In the genomic region with DNA sequence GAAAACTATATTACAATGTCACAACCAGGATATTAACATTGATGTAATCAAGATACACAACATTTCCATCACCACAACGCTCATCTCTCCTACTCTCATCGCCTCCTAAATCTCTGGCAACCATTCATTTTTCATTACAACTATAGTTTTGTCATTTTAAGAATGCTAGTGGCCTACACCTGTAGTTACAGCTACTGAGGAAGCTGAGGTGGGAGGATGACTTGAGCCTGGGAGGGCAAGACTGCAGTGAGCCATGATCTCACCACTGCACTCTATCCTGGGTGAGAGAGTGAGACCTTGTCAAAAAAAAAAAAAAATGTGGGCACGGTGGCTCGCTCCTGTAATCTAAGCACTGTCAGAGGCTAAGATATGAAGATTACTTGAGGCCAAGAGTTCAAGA, we compare ENCODE assay signal across 17 cellular contexts. TPM values are rescaled to one million over a fixed set of nuclear protein-coding genes. Genes with fewer than 3 reads are reported as not detected.
A peak's percentile ranks its signal among the peaks of the same experiment; 100 is the strongest.
DNase-seq lines count a peak whose midpoint lies in the region; ATAC-seq lines count a peak whose summit lies in the region.
"Had no signal": no experiment of that assay in that cellular context is flagged by ENCODE, and none has a peak within 500 bp of the region (broad histone marks: within the 10 kb centered on the region; RNA-seq: fewer than 3 reads in every experiment).

No MANE protein-coding gene starts in this region.

- H3K27me3 Mint-ChIP-seq in activated CD4-positive, alpha-beta T cell treated with anti-CD3 and anti-CD28 coated beads for 36 hours = no peaks in the 10 kb centered on the region
- H3K27me3 Mint-ChIP-seq in activated naive CD8-positive, alpha-beta T cell treated with anti-CD3 and anti-CD28 coated beads, Interleukin-2, amount 50 U/mL, for 24 hours = no peaks in the 10 kb centered on the region
- H3K27me3 Mint-ChIP-seq in activated naive CD8-positive, alpha-beta T cell treated with anti-CD3 and anti-CD28 coated beads for 36 hours = no peaks in the 10 kb centered on the region
- H3K27me3 Mint-ChIP-seq in activated T-helper 17 cell treated with anti-CD3 and anti-CD28 coated beads, Interleukin-2, amount 50 U/mL, for 72 hours = no peaks in the 10 kb centered on the region
- H3K27me3 Mint-ChIP-seq: B cell; CD4-positive, CD25-positive, alpha-beta regulatory T cell had no signal

- H3K4me3 Mint-ChIP-seq in activated CD4-positive, alpha-beta T cell treated with anti-CD3 and anti-CD28 coated beads for 36 hours = no peak overlapping the region
- H3K4me3 Mint-ChIP-seq in activated naive CD8-positive, alpha-beta T cell treated with anti-CD3 and anti-CD28 coated beads, Interleukin-2, amount 50 U/mL, for 24 hours = no peak overlapping the region
- no peak overlapping the region for H3K4me3 Mint-ChIP-seq in activated naive CD8-positive, alpha-beta T cell treated with anti-CD3 and anti-CD28 coated beads for 36 hours
- H3K4me3 Mint-ChIP-seq in activated T-helper 17 cell treated with anti-CD3 and anti-CD28 coated beads, Interleukin-2, amount 50 U/mL, for 72 hours = no peak overlapping the region
- H3K4me3 Mint-ChIP-seq in stimulated activated effector memory CD8-positive, alpha-beta T cell treated with anti-CD3 and anti-CD28 coated beads, Interleukin-12 subunit alpha, Interleukin-12 subunit beta, amount 100 ng/mL, for 72 hours = no peak overlapping the region
- H3K4me3 Mint-ChIP-seq: B cell; CD4-positive, CD25-positive, alpha-beta regulatory T cell; CD8-positive, alpha-beta T cell had no signal

- no peak overlapping the region for H3K27ac Mint-ChIP-seq in activated CD4-positive, alpha-beta T cell treated with anti-CD3 and anti-CD28 coated beads for 36 hours
- no peak overlapping the region for H3K27ac Mint-ChIP-seq in activated naive CD8-positive, alpha-beta T cell treated with anti-CD3 and anti-CD28 coated beads, Interleukin-2, amount 50 U/mL, for 24 hours
- H3K27ac Mint-ChIP-seq in activated naive CD8-positive, alpha-beta T cell treated with anti-CD3 and anti-CD28 coated beads for 36 hours = no peak overlapping the region
- H3K27ac Mint-ChIP-seq in activated T-helper 17 cell treated with anti-CD3 and anti-CD28 coated beads, Interleukin-2, amount 50 U/mL, for 72 hours = no peak overlapping the region
- H3K27ac Mint-ChIP-seq in stimulated activated effector memory CD8-positive, alpha-beta T cell treated with anti-CD3 and anti-CD28 coated beads, Interleukin-12 subunit alpha, Interleukin-12 subunit beta, amount 100 ng/mL, for 72 hours = no peak overlapping the region
- H3K27ac Mint-ChIP-seq: B cell; CD8-positive, alpha-beta T cell had no signal

- H3K4me1 Mint-ChIP-seq in activated CD4-positive, alpha-beta T cell treated with anti-CD3 and anti-CD28 coated beads for 36 hours = peaks cover 8% of the 10 kb centered on the region
- no peaks in the 10 kb centered on the region for H3K4me1 Mint-ChIP-seq in activated naive CD8-positive, alpha-beta T cell treated with anti-CD3 and anti-CD28 coated beads, Interleukin-2, amount 50 U/mL, for 24 hours
- H3K4me1 Mint-ChIP-seq in activated naive CD8-positive, alpha-beta T cell treated with anti-CD3 and anti-CD28 coated beads for 36 hours = peaks cover 2% of the 10 kb centered on the region
- no peaks in the 10 kb centered on the region for H3K4me1 Mint-ChIP-seq in activated T-helper 17 cell treated with anti-CD3 and anti-CD28 coated beads, Interleukin-2, amount 50 U/mL, for 72 hours
- peaks cover 12% of the 10 kb centered on the region for H3K4me1 Mint-ChIP-seq in stimulated activated effector memory CD8-positive, alpha-beta T cell treated with anti-CD3 and anti-CD28 coated beads, Interleukin-12 subunit alpha, Interleukin-12 subunit beta, amount 100 ng/mL, for 72 hours
- H3K4me1 Mint-ChIP-seq: B cell had no signal

- DNase-seq in activated CD4-positive, alpha-beta T cell treated with anti-CD3 and anti-CD28 coated beads for 36 hours = no peak
- DNase-seq in activated CD4-positive, alpha-beta T cell treated with anti-CD3 and anti-CD28 coated beads for 48 hours = no peak
- DNase-seq in activated naive CD8-positive, alpha-beta T cell treated with anti-CD3 and anti-CD28 coated beads, Interleukin-2, amount 50 U/mL, for 24 hours = no peak
- DNase-seq in activated naive CD8-positive, alpha-beta T cell treated with anti-CD3 and anti-CD28 coated beads for 36 hours = no peak
- no peak for DNase-seq in stimulated activated effector memory CD8-positive, alpha-beta T cell treated with anti-CD3 and anti-CD28 coated beads, Interleukin-12 subunit alpha, Interleukin-12 subunit beta, amount 100 ng/mL, for 72 hours (ENCODE audit: low spot score in 2 of 2)
- DNase-seq in hypothalamus (lab: John Stamatoyannopoulos, UW) = no peak
- DNase-seq in T-helper 1 cell = no peak
- DNase-seq: Caco-2; CD4-positive, CD25-positive, alpha-beta regulatory T cell; CD8-positive, alpha-beta T cell; DMS153; DND-41; GOT3; H7 had no signal

- H3K36me3 Mint-ChIP-seq in activated CD4-positive, alpha-beta T cell treated with anti-CD3 and anti-CD28 coated beads for 36 hours (ENCODE audit: low read depth) = peaks cover 9% of the 10 kb centered on the region
- H3K36me3 Mint-ChIP-seq in activated naive CD8-positive, alpha-beta T cell treated with anti-CD3 and anti-CD28 coated beads, Interleukin-2, amount 50 U/mL, for 24 hours (ENCODE audit: low read depth) = peaks cover 15% of the 10 kb centered on the region
- peaks cover 14% of the 10 kb centered on the region for H3K36me3 Mint-ChIP-seq in activated naive CD8-positive, alpha-beta T cell treated with anti-CD3 and anti-CD28 coated beads for 36 hours
- peaks cover 9% of the 10 kb centered on the region for H3K36me3 Mint-ChIP-seq in activated T-helper 17 cell treated with anti-CD3 and anti-CD28 coated beads, Interleukin-2, amount 50 U/mL, for 72 hours (ENCODE audit: low read depth)
- H3K36me3 Mint-ChIP-seq in stimulated activated effector memory CD8-positive, alpha-beta T cell treated with anti-CD3 and anti-CD28 coated beads, Interleukin-12 subunit alpha, Interleukin-12 subunit beta, amount 100 ng/mL, for 72 hours = no peaks in the 10 kb centered on the region
- H3K36me3 Mint-ChIP-seq: CD8-positive, alpha-beta T cell had no signal

- intact Hi-C loops in activated CD4-positive, alpha-beta T cell treated with anti-CD3 and anti-CD28 coated beads for 36 hours (cut with DNase I, micrococcal nuclease) = no loop called here

- no peaks in the 10 kb centered on the region for H3K9me3 Mint-ChIP-seq in activated CD4-positive, alpha-beta T cell treated with anti-CD3 and anti-CD28 coated beads for 36 hours (ENCODE audit: low read depth)
- H3K9me3 Mint-ChIP-seq in activated naive CD8-positive, alpha-beta T cell treated with anti-CD3 and anti-CD28 coated beads, Interleukin-2, amount 50 U/mL, for 24 hours = no peaks in the 10 kb centered on the region
- H3K9me3 Mint-ChIP-seq in activated naive CD8-positive, alpha-beta T cell treated with anti-CD3 and anti-CD28 coated beads for 36 hours = no peaks in the 10 kb centered on the region
- H3K9me3 Mint-ChIP-seq in activated T-helper 17 cell treated with anti-CD3 and anti-CD28 coated beads, Interleukin-2, amount 50 U/mL, for 72 hours = no peaks in the 10 kb centered on the region
- no peaks in the 10 kb centered on the region for H3K9me3 Mint-ChIP-seq in stimulated activated effector memory CD8-positive, alpha-beta T cell treated with anti-CD3 and anti-CD28 coated beads, Interleukin-12 subunit alpha, Interleukin-12 subunit beta, amount 100 ng/mL, for 72 hours
- H3K9me3 Mint-ChIP-seq: CD4-positive, CD25-positive, alpha-beta regulatory T cell; CD8-positive, alpha-beta T cell had no signal

- POLR2A ChIA-PET in activated CD4-positive, alpha-beta T cell treated with anti-CD3 and anti-CD28 coated beads for 36 hours (lab: Charles Lee) = no interaction called here

- peak; percentile 60 for ATAC-seq in activated CD4-positive, alpha-beta T cell treated with anti-CD3 and anti-CD28 coated beads for 36 hours
- ATAC-seq in activated naive CD8-positive, alpha-beta T cell treated with anti-CD3 and anti-CD28 coated beads, Interleukin-2, amount 50 U/mL, for 24 hours = peak; percentile 33
- peak; percentile 51 for ATAC-seq in activated T-helper 17 cell treated with anti-CD3 and anti-CD28 coated beads, Interleukin-2, amount 50 U/mL, for 72 hours (replicated peaks)
- peak; percentile 71 for ATAC-seq in stimulated activated effector memory CD8-positive, alpha-beta T cell treated with anti-CD3 and anti-CD28 coated beads, Interleukin-12 subunit alpha, Interleukin-12 subunit beta, amount 100 ng/mL, for 72 hours
- ATAC-seq: CD8-positive, alpha-beta T cell; HCT116 had no signal

- CTCF ChIA-PET in activated CD4-positive, alpha-beta T cell treated with anti-CD3 and anti-CD28 coated beads for 36 hours (lab: Charles Lee) = interaction anchor here (0.9 to 1.1 kb wide), 2 partner anchors 10 to 11 kb away, joined by 3 read pairs; no protein-coding TSS in a partner anchor

RNA-seq across cellular contexts. Expression of gene PKP4, which starts 10.5 kb away (rescaled TPM):
- total RNA-seq in activated CD4-positive, alpha-beta T cell treated with anti-CD3 and anti-CD28 coated beads for 36 hours = 10 to 100 TPM; 39.2 to 58.4 TPM
- 10 to 100 TPM; 35.3 to 38.2 TPM for total RNA-seq in activated naive CD8-positive, alpha-beta T cell treated with anti-CD3 and anti-CD28 coated beads for 36 hours
- 10 to 100 TPM; 24.0 to 35.0 TPM for total RNA-seq in activated T-helper 17 cell treated with anti-CD3 and anti-CD28 coated beads, Interleukin-2, amount 50 U/mL, for 72 hours

RNA-seq across cellular contexts. Expression of gene CCDC148, which starts 10.7 kb away (rescaled TPM):
- total RNA-seq in activated CD4-positive, alpha-beta T cell treated with anti-CD3 and anti-CD28 coated beads for 36 hours = under 1 TPM; 0.23 to 0.26 TPM
- not detected for total RNA-seq in activated naive CD8-positive, alpha-beta T cell treated with anti-CD3 and anti-CD28 coated beads for 36 hours
- under 1 TPM; 0.82 to 0.93 TPM for total RNA-seq in activated T-helper 17 cell treated with anti-CD3 and anti-CD28 coated beads, Interleukin-2, amount 50 U/mL, for 72 hours
- total RNA-seq: B cell; CD4-positive, CD25-positive, alpha-beta regulatory T cell; CD8-positive, alpha-beta T cell had no signal
